11 cellular contexts compared by ENCODE assay signal in genomic region chr2:104452558-104452957, GRCh38.
"Had no signal": no experiment of that assay in that cellular context is flagged by ENCODE, and none has a peak within 500 bp of the region (broad histone marks: within the 10 kb centered on the region; RNA-seq: fewer than 3 reads in every experiment).

No MANE protein-coding gene starts in this region.

- H3K9ac ChIP-seq: GM23248 had no signal

- H3K27ac ChIP-seq: GM23248 had no signal

- H3K36me3 ChIP-seq: HAP-1 had no signal

- ATAC-seq: GM23338, HCT116 had no signal

- DNase-seq: GM23248, GOT3, H7, H9, HCEC 1CT, HFFc6 had no signal

- FAIRE-seq: H1, H54 had no signal

- H3K4me3 ChIP-seq: GM23248, GM23338, HAP-1 had no signal

- H3K9me3 ChIP-seq: HAP-1 had no signal

- H2AFZ ChIP-seq: GM23248, GM23338 had no signal

- H3K4me1 Mint-ChIP-seq: GM23338, H9 had no signal

- H3K4me3 Mint-ChIP-seq: GM23338, H9, HFFc6 had no signal

- H3K9me3 Mint-ChIP-seq: GM23338, H9 had no signal

- H3K27ac Mint-ChIP-seq: GM23338, H9, HFFc6 had no signal

- H3K4me2 ChIP-seq: GM23338 had no signal

- H3K4me1 ChIP-seq: HAP-1 had no signal
